Comparison of ENCODE assay signal across 9 cellular contexts in genomic region chr4:17780461-17781071, GRCh38. TPM values are rescaled to one million over a fixed set of nuclear protein-coding genes. Genes with fewer than 3 reads are reported as not detected.
A peak's percentile ranks its signal among the peaks of the same experiment; 100 is the strongest.
DNase-seq lines count a peak whose midpoint lies in the region; ATAC-seq and TF ChIP-seq lines count a peak whose summit lies in the region.
"Had no signal": no experiment of that assay in that cellular context is flagged by ENCODE, and none has a peak within 500 bp of the region (broad histone marks: within the 10 kb centered on the region; RNA-seq: fewer than 3 reads in every experiment).

No MANE protein-coding gene starts in this region.

- TF ChIP-seq CTCF in suprapubic skin (IDR thresholded peaks at IDR 0.05) = no peak

- no peak for TF ChIP-seq EP300 in suprapubic skin (IDR thresholded peaks at IDR 0.05)

- 24% methylated on average over 10 of the region's 11 CpGs for WGBS in suprapubic skin

- H3K9ac ChIP-seq in adipocyte (ENCODE audit: low read length) = no peak overlapping the region

- no peak overlapping the region for H3K27ac ChIP-seq in suprapubic skin

- DNase-seq in NCI-H2171 treated with DMSO at 0.1 percent for 48 hours (lab: John Stamatoyannopoulos, UW) = peak; percentile 27
- DNase-seq in NCI-H2171 (lab: John Stamatoyannopoulos, UW) = no peak
- peak; percentile 27 for DNase-seq in adipocyte (ENCODE audit: low read depth)
- DNase-seq in kidney tubule cell (ENCODE audit: low spot score) = peak; percentile 50
- DNase-seq in suprapubic skin (ENCODE audit: low spot score in 2 of 2) = no peak
- DNase-seq in SK-N-DZ (ENCODE audit: low spot score) = no peak
- DNase-seq in activated naive CD4-positive, alpha-beta T cell (lab: John Stamatoyannopoulos, UW) = no peak
- DNase-seq: CD4-positive, CD25-positive, alpha-beta regulatory T cell had no signal

- no peaks in the 10 kb centered on the region for H3K36me3 ChIP-seq in adipocyte (ENCODE audit: control insufficient read depth, insufficient read depth, low read length, severe bottlenecking)
- no peaks in the 10 kb centered on the region for H3K36me3 ChIP-seq in suprapubic skin

- no peak for TF ChIP-seq POLR2A in suprapubic skin (IDR thresholded peaks at IDR 0.05)

- no peak for ATAC-seq in GM21360 (IDR thresholded peaks at IDR 0.05; ENCODE audit: unreplicated experiment)

- H3K27me3 ChIP-seq in adipocyte (replicated peaks; ENCODE audit: control insufficient read depth, insufficient read depth, low read length) = peaks cover 20% of the 10 kb centered on the region
- peaks cover 25% of the 10 kb centered on the region for H3K27me3 ChIP-seq in suprapubic skin

- H3K4me3 ChIP-seq in adipocyte (ENCODE audit: low read length) = peak overlapping the region; percentile 80
- H3K4me3 ChIP-seq in suprapubic skin = peak overlapping the region; percentile 55

- H3K9me3 ChIP-seq in adipocyte (ENCODE audit: control insufficient read depth, low read length) = no peaks in the 10 kb centered on the region
- H3K9me3 ChIP-seq in suprapubic skin = no peaks in the 10 kb centered on the region

- H3K4me1 ChIP-seq in adipocyte (ENCODE audit: control insufficient read depth, insufficient read depth, low read length) (peaks cover 8% of the 10 kb centered on the region), suprapubic skin (peaks cover 19% of the 10 kb centered on the region)

RNA-seq across cellular contexts. Expression of gene FAM184B, which starts 0.9 kb away (rescaled TPM):
- under 1 TPM in 3 of 4 donors, not detected in 1; 0.24 to 0.39 (median 0.25) TPM for total RNA-seq in suprapubic skin
- 0.03 TPM in 2 replicates for polyA plus RNA-seq in SK-N-DZ (2014; cell fraction: cytosol; rRNA removed)
- 0.09 and 0.28 TPM in 2 replicates for polyA plus RNA-seq in SK-N-DZ (2014; cell fraction: nucleus; rRNA removed)
- total RNA-seq: CD4-positive, CD25-positive, alpha-beta regulatory T cell had no signal

RNA-seq across cellular contexts. Expression of gene DCAF16, which starts 30.0 kb away (rescaled TPM):
- 10 to 100 TPM; 31.5 to 45.1 (median 33.9) TPM for total RNA-seq in suprapubic skin
- 75.8 and 81.5 TPM in 2 replicates for polyA plus RNA-seq in SK-N-DZ (2014; cell fraction: cytosol; rRNA removed)
- polyA plus RNA-seq in SK-N-DZ (2014; cell fraction: nucleus; rRNA removed) = 42.2 and 65.6 TPM in 2 replicates

RNA-seq across cellular contexts. Expression of gene NCAPG, which starts 30.2 kb away (rescaled TPM):
- total RNA-seq in suprapubic skin = 10 to 100 TPM in 1 of 4 donors, 1 to 10 TPM in 3; 1.6 to 10.7 (median 4.2) TPM
- polyA plus RNA-seq in SK-N-DZ (2014; cell fraction: cytosol; rRNA removed) = 72.8 and 73.0 TPM in 2 replicates
- 68.5 and 82.1 TPM in 2 replicates for polyA plus RNA-seq in SK-N-DZ (2014; cell fraction: nucleus; rRNA removed)

Comparison
In these comparisons a context has a peak if more than half of its experiments do, and no peak if none do; other contexts are left out.
1. DNase-seq: peak in NCI-H2171 treated with DMSO at 0.1 percent for 48 hours (single experiment), adipocyte (single experiment) and kidney tubule cell (single experiment); none in NCI-H2171 (single experiment), suprapubic skin (0 of 2), SK-N-DZ (single experiment) and activated naive CD4-positive, alpha-beta T cell (0 of 4).